ENCODE assay signal across 1 cellular context in the genomic region with DNA sequence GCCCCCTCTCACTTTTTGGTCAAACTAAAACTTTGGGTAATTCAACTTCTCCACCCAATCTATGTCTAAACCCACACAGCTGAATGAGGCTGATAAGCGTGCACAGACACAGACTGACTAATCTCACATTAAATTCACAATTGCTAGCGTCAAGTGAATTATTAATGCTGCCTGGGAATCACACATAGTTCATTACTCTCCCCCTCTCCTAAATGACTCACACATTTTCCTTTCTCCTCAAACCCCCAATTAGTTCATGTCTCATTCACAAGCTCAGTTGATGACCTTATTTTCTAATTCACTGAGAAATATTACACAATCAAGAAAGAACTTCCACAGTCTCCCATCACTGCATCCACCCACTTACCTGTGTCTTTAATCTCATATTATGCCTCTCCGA.
A peak's percentile ranks its signal among the peaks of the same experiment; 100 is the strongest.
TF ChIP-seq lines count a peak whose summit lies in the region.

No MANE protein-coding gene starts in this region.

TF ChIP-seq in HepG2, 621 proteins besides CTCF, POLR2A, EP300 and RAD21:
- 0 out of 2 replicates have a peak, but pooled peaks have one; percentile 2 for TF ChIP-seq CEBPB (IDR thresholded peaks at IDR 0.05; ENCODE audit: borderline replicate concordance, low read depth, low read length)
- TF ChIP-seq SP4 (CRISPR knock-in tag; IDR thresholded peaks at IDR 0.05) = no peak
